ENCODE assay signal across 9 cellular contexts in the genomic region with DNA sequence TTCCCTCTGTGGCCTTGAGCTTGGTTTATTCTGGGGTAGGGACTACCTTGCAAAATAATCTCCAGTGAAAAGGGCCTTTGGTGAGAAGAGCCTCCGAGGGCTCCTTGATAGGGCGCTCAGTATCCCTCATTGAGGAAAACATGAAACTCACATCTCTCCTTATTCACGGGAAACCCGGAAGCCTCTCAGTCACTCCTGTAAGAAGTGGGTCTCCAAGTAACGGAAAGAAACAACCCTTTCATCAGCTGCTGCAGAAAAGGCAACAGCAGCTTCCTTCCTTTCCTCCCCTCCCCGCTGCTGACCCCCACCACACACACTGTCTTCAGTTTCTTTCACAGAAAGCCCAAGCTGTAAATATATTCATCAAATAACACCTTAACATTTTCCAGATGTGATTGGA.
DNase-seq lines count a peak whose midpoint lies in the region; ATAC-seq and TF ChIP-seq lines count a peak whose summit lies in the region.
"Had no signal": no experiment of that assay in that cellular context is flagged by ENCODE, and none has a peak within 500 bp of the region (broad histone marks: within the 10 kb centered on the region; RNA-seq: fewer than 3 reads in every experiment).

No MANE protein-coding gene starts in this region.

- ATAC-seq in stimulated activated naive CD8-positive, alpha-beta T cell treated with anti-CD3 and anti-CD28 coated beads, Interleukin-15, Interleukin-2, amounts not matched to agents 100 U/mL and 50 U/mL, for 24 hours = no peak
- ATAC-seq in naive B cell (ENCODE audit: low read depth in 2 of 2) (no peak), aorta (ENCODE audit: low FRiP score) (no peak)

- H3K36me3 Mint-ChIP-seq in stimulated activated naive CD8-positive, alpha-beta T cell treated with anti-CD3 and anti-CD28 coated beads, Interleukin-15, Interleukin-2, amounts not matched to agents 100 ng/mL and 50 ng/mL, for 24 hours (ENCODE audit: low read depth) = no peaks in the 10 kb centered on the region
- H3K36me3 Mint-ChIP-seq in chondrocyte (ENCODE audit: low read depth) (no peaks in the 10 kb centered on the region), naive B cell (peaks cover 0 to under 1% of the 10 kb centered on the region in 2 donors)

- H3K27me3 Mint-ChIP-seq in stimulated activated naive CD8-positive, alpha-beta T cell treated with anti-CD3 and anti-CD28 coated beads, Interleukin-15, Interleukin-2, amounts not matched to agents 100 ng/mL and 50 ng/mL, for 24 hours = no peaks in the 10 kb centered on the region
- H3K27me3 Mint-ChIP-seq in chondrocyte (ENCODE audit: low read depth) (no peaks in the 10 kb centered on the region), naive B cell (no peaks in the 10 kb centered on the region)

- H3K27me3 ChIP-seq in aorta (ENCODE audit: control insufficient read depth in 1 of 2, insufficient read depth in 2 of 2, low read length in 1 of 2) = no peaks in the 10 kb centered on the region

- H3K9me3 Mint-ChIP-seq in stimulated activated naive CD8-positive, alpha-beta T cell treated with anti-CD3 and anti-CD28 coated beads, Interleukin-15, Interleukin-2, amounts not matched to agents 100 ng/mL and 50 ng/mL, for 24 hours = no peaks in the 10 kb centered on the region
- H3K9me3 Mint-ChIP-seq in chondrocyte (ENCODE audit: low read depth) = no peaks in the 10 kb centered on the region
- H3K9me3 Mint-ChIP-seq in naive B cell = no peaks in the 10 kb centered on the region

- WGBS in aorta, 2 donors = 0 to 10% methylated on average over 6 of the region's 6 CpGs

- H3K4me1 ChIP-seq in aorta (ENCODE audit: control insufficient read depth in 1 of 2, insufficient read depth in 2 of 2, low read length in 2 of 2) = peaks cover 3 to 4% of the 10 kb centered on the region in 2 donors

- intact Hi-C loops in aorta (cut with DNase I) = loop anchor here in 1 of 2 donors (10.0 kb wide), 1 partner anchor 142 kb away; no protein-coding TSS in a partner anchor

- peak overlapping the region; percentile 89 to 96 for H3K27ac ChIP-seq in aorta (ENCODE audit: low read depth in 1 of 2, low read length in 2 of 2)

- no peaks in the 10 kb centered on the region for H3K36me3 ChIP-seq in aorta (ENCODE audit: control insufficient read depth in 1 of 2, insufficient read depth in 2 of 2, low read length in 1 of 2)

- peaks cover 31% of the 10 kb centered on the region for H3K4me1 Mint-ChIP-seq in stimulated activated naive CD8-positive, alpha-beta T cell treated with anti-CD3 and anti-CD28 coated beads, Interleukin-15, Interleukin-2, amounts not matched to agents 100 ng/mL and 50 ng/mL, for 24 hours (ENCODE audit: low read depth)
- H3K4me1 Mint-ChIP-seq in chondrocyte (ENCODE audit: low read depth) (peaks cover 90% of the 10 kb centered on the region), naive B cell (peaks cover 87 to 99% (median 97%) of the 10 kb centered on the region in 3 donors)

- no peak for TF ChIP-seq CTCF in chondrocyte (IDR thresholded peaks at IDR 0.05)

- no peak for DNase-seq in stimulated activated naive CD8-positive, alpha-beta T cell treated with anti-CD3 and anti-CD28 coated beads, Interleukin-15, Interleukin-2, amounts not matched to agents 100 U/mL and 50 U/mL, for 24 hours
- DNase-seq in chondrocyte (ENCODE audit: low spot score) = no peak
- DNase-seq in naive B cell = no peak
- no peak for DNase-seq in aorta
- DNase-seq in pons (ENCODE audit: low spot score) = no peak
- DNase-seq in HCEC 1CT = no peak
- no peak for DNase-seq in cerebellum (ENCODE audit: low spot score)
- DNase-seq: activated CD4-positive, alpha-beta T cell treated with anti-CD3 and anti-CD28 coated beads for 1 hour had no signal

- peak overlapping the region; percentile 8 to 35 for H3K4me3 ChIP-seq in aorta (ENCODE audit: low read length in 2 of 2)

- H3K4me3 Mint-ChIP-seq in stimulated activated naive CD8-positive, alpha-beta T cell treated with anti-CD3 and anti-CD28 coated beads, Interleukin-15, Interleukin-2, amounts not matched to agents 100 ng/mL and 50 ng/mL, for 24 hours = no peak overlapping the region
- H3K4me3 Mint-ChIP-seq in chondrocyte (ENCODE audit: unreplicated experiment) (peak overlapping the region; percentile 91), naive B cell (peak overlapping the region; percentile 74 to 91 (median 86))

- H3K9me3 ChIP-seq in aorta (ENCODE audit: control insufficient read depth, low read length) = no peaks in the 10 kb centered on the region

- peak overlapping the region; percentile 79 for H3K27ac Mint-ChIP-seq in stimulated activated naive CD8-positive, alpha-beta T cell treated with anti-CD3 and anti-CD28 coated beads, Interleukin-15, Interleukin-2, amounts not matched to agents 100 ng/mL and 50 ng/mL, for 24 hours
- peak overlapping the region; percentile 100 for H3K27ac Mint-ChIP-seq in chondrocyte (ENCODE audit: unreplicated experiment)
- peak overlapping the region; percentile 78 to 99 (median 94) for H3K27ac Mint-ChIP-seq in naive B cell
